In the genomic region with DNA sequence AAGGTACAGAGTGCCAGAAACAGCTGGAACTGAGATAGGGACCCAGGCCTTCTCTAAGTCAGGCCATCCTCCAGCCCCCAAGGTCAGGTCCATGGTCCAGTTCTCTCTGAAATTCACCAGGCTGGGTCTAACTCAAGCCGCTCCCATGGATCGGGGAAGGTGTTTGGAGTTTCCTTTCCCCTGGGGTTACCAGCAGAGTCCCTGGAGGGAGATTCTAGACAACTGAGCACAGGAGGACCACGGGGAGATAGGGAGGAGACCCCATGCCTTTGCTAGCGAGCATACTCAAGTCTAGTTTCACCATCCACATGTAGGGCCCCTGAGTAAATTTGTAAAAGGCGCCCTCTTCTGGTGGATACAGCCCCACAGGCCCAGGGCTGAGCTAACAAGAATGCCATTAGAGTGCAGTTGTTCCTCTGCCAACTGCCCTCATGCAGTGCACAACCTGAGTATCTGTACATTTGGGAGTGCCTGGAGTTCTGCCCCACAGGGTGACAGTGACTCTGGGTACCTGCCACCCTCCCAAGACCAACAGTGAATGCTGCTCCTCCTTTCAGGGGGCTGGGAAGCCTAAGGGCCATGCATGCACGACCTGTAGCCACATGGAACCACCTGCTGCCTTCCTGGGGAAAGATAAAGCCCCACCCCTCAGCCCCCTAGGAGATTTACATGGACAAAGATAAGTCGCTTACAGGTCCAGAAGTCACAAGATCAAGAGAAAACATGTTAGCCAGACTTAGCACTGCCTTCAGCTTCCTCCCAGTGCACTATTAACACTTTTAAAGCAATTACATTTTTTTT, we compare ENCODE assay signal across 8 cellular contexts.
DNase-seq lines count a peak whose midpoint lies in the region; ATAC-seq and TF ChIP-seq lines count a peak whose summit lies in the region.

No MANE protein-coding gene starts in this region.

- no peaks in the 10 kb centered on the region for H3K9me3 Mint-ChIP-seq in activated naive CD4-positive, alpha-beta T cell treated with anti-CD3 and anti-CD28 coated beads for 36 hours
- H3K9me3 Mint-ChIP-seq in glutamatergic neuron (ENCODE audit: unreplicated experiment) (peaks cover 12% of the 10 kb centered on the region), progenitor cell of endocrine pancreas (ENCODE audit: low read depth) (peaks cover 4% of the 10 kb centered on the region)

- no peak overlapping the region for H3K4me3 Mint-ChIP-seq in activated naive CD4-positive, alpha-beta T cell treated with anti-CD3 and anti-CD28 coated beads for 36 hours
- H3K4me3 Mint-ChIP-seq in glutamatergic neuron (ENCODE audit: unreplicated experiment): peak overlapping the region; percentile 71
- no peak overlapping the region for H3K4me3 Mint-ChIP-seq in progenitor cell of endocrine pancreas (ENCODE audit: low read depth)

- no peaks in the 10 kb centered on the region for H3K36me3 Mint-ChIP-seq in activated naive CD4-positive, alpha-beta T cell treated with anti-CD3 and anti-CD28 coated beads for 36 hours (ENCODE audit: low read depth)
- H3K36me3 Mint-ChIP-seq in glutamatergic neuron (ENCODE audit: unreplicated experiment): no peaks in the 10 kb centered on the region
- H3K36me3 Mint-ChIP-seq in progenitor cell of endocrine pancreas (ENCODE audit: insufficient read depth): peaks cover 3% of the 10 kb centered on the region

- DNase-seq in NCI-H2196 (lab: John Stamatoyannopoulos, UW; ENCODE audit: unreplicated experiment): peak; percentile 25
- no peak for DNase-seq in NCI-H2196 treated with DMSO at 0.1 percent for 48 hours (lab: John Stamatoyannopoulos, UW; ENCODE audit: unreplicated experiment)
- peak; percentile 60 for DNase-seq in RPMI7951 (ENCODE audit: low read depth)
- DNase-seq in activated naive CD4-positive, alpha-beta T cell treated with anti-CD3 and anti-CD28 coated beads for 36 hours: peak; percentile 84
- DNase-seq in glutamatergic neuron: no peak
- no peak for DNase-seq in progenitor cell of endocrine pancreas (ENCODE audit: low spot score, unreplicated experiment)
- no peak for DNase-seq in GOT3 (lab: John Stamatoyannopoulos, UW)

- intact Hi-C loops in activated naive CD4-positive, alpha-beta T cell treated with anti-CD3 and anti-CD28 coated beads for 36 hours (cut with micrococcal nuclease): loop anchor here (1.0 to 2.0 kb wide), 4 partner anchors 10 to 116 kb away; no protein-coding TSS in a partner anchor

- peak; percentile 41 for ATAC-seq in HG03378 (IDR thresholded peaks at IDR 0.05; ENCODE audit: unreplicated experiment)

- H3K27ac Mint-ChIP-seq in activated naive CD4-positive, alpha-beta T cell treated with anti-CD3 and anti-CD28 coated beads for 36 hours: no peak overlapping the region
- H3K27ac Mint-ChIP-seq in glutamatergic neuron (ENCODE audit: unreplicated experiment): peak overlapping the region; percentile 4
- peak overlapping the region; percentile 29 for H3K27ac Mint-ChIP-seq in progenitor cell of endocrine pancreas

- CTCF ChIA-PET in activated naive CD4-positive, alpha-beta T cell treated with anti-CD3 and anti-CD28 coated beads for 36 hours (lab: Charles Lee): interaction anchor here (0.6 to 3.3 kb wide), 28 partner anchors 11 to 300 kb away, joined by 3 to 18 read pairs (median 4); no protein-coding TSS in a partner anchor

- TF ChIP-seq CTCF in glutamatergic neuron (IDR thresholded peaks at IDR 0.05; ENCODE audit: partially characterized antibody, unreplicated experiment) (peak; percentile 55), progenitor cell of endocrine pancreas (IDR thresholded peaks at IDR 0.05; ENCODE audit: unreplicated experiment) (peak; percentile 71)

- H3K27me3 Mint-ChIP-seq in activated naive CD4-positive, alpha-beta T cell treated with anti-CD3 and anti-CD28 coated beads for 36 hours (ENCODE audit: low read depth): no peaks in the 10 kb centered on the region
- H3K27me3 Mint-ChIP-seq in glutamatergic neuron (ENCODE audit: unreplicated experiment): peaks cover 8% of the 10 kb centered on the region
- H3K27me3 Mint-ChIP-seq in progenitor cell of endocrine pancreas: peaks cover 6% of the 10 kb centered on the region

- peaks cover 47% of the 10 kb centered on the region for H3K4me1 Mint-ChIP-seq in activated naive CD4-positive, alpha-beta T cell treated with anti-CD3 and anti-CD28 coated beads for 36 hours (ENCODE audit: low read depth)
- H3K4me1 Mint-ChIP-seq in glutamatergic neuron (ENCODE audit: low read depth, unreplicated experiment) (peaks cover 59% of the 10 kb centered on the region), progenitor cell of endocrine pancreas (ENCODE audit: low read depth) (peaks cover 4% of the 10 kb centered on the region)

Comparison
In these comparisons a context has a peak if more than half of its experiments do, and no peak if none do; other contexts are left out.
1. DNase-seq: peak in NCI-H2196 (single experiment), RPMI7951 (single experiment) and activated naive CD4-positive, alpha-beta T cell treated with anti-CD3 and anti-CD28 coated beads for 36 hours (single experiment); none in NCI-H2196 treated with DMSO at 0.1 percent for 48 hours (single experiment), glutamatergic neuron (single experiment), progenitor cell of endocrine pancreas (single experiment) and GOT3 (single experiment).